ENCODE assay signal across 24 cellular contexts in genomic region chr11:61127991-61128390, GRCh38. TPM values are rescaled to one million over a fixed set of nuclear protein-coding genes. Genes with fewer than 3 reads are reported as not detected.
DNase-seq lines count a peak whose midpoint lies in the region; ATAC-seq, FAIRE-seq and TF ChIP-seq lines count a peak whose summit lies in the region.
"Had no signal": no experiment of that assay in that cellular context is flagged by ENCODE, and none has a peak within 500 bp of the region (broad histone marks: within the 10 kb centered on the region; RNA-seq: fewer than 3 reads in every experiment).

No MANE protein-coding gene starts in this region.

- no peak overlapping the region for H3K4me3 Mint-ChIP-seq in activated CD8-positive, alpha-beta memory T cell treated with anti-CD3 and anti-CD28 coated beads, Interleukin-2, amount 10 ng/mL, durations not matched to agents 7 days and 5 days
- no peak overlapping the region for H3K4me3 Mint-ChIP-seq in CD4-positive, alpha-beta memory T cell
- H3K4me3 Mint-ChIP-seq in T-cell = no peak overlapping the region
- H3K4me3 Mint-ChIP-seq: H9 had no signal

- CTCF ChIA-PET in activated CD8-positive, alpha-beta memory T cell treated with anti-CD3 and anti-CD28 coated beads, Interleukin-2, amount 10 ng/mL, durations not matched to agents 7 days and 5 days (lab: Charles Lee) = interaction anchor here (1.0 to 4.9 kb wide), 14 partner anchors 14 to 214 kb away, joined by 3 to 45 read pairs (median 4); partner anchors contain the start of gene TMEM109
- CTCF ChIA-PET in CD4-positive, alpha-beta memory T cell (lab: Charles Lee; ENCODE audit: partially characterized antibody) = interaction anchor here (0.6 to 3.1 kb wide), 18 partner anchors 7 to 220 kb away, joined by 3 to 34 read pairs (median 4); partner anchors contain the start of gene TMEM109
- CTCF ChIA-PET in T-cell (lab: Charles Lee) = interaction anchor here (0.9 to 1.2 kb wide), 2 partner anchors 30 to 285 kb away, joined by 3 to 5 read pairs; no protein-coding TSS in a partner anchor
- CTCF ChIA-PET in K562 (lab: Yijun Ruan, JAX; ENCODE audit: low intra/inter-chr PET ratio) = interaction anchor here (0.6 kb wide), 1 partner anchor 66 kb away, joined by 3 read pairs; no protein-coding TSS in a partner anchor

- no peaks in the 10 kb centered on the region for H3K9me3 ChIP-seq in CD4-positive, alpha-beta memory T cell (ENCODE audit: control insufficient read depth in 1 of 2, low read length in 2 of 2)
- H3K9me3 ChIP-seq in K562 (replicated peaks; ENCODE audit: control insufficient read depth, insufficient read depth, low read depth, low read length) (no peaks in the 10 kb centered on the region), right atrium auricular region (no peaks in the 10 kb centered on the region)
- H3K9me3 ChIP-seq: BLaER1 treated with 17β-estradiol and CSF1 and Interleukin-3, amounts not matched to agents 10 nM and 100 nM had no signal

- in situ Hi-C loops in K562 (cut with MboI) = no loop called here

- BruUV-seq in K562 (replicated peaks; lab: Mats Ljungman, UMichigan) = no TSS peak

- peaks cover 19% of the 10 kb centered on the region for H4K20me1 ChIP-seq in K562 (replicated peaks; ENCODE audit: control insufficient read depth, insufficient read depth, low read length)

- H3K27me3 Mint-ChIP-seq in activated CD8-positive, alpha-beta memory T cell treated with anti-CD3 and anti-CD28 coated beads, Interleukin-2, amount 10 ng/mL, durations not matched to agents 7 days and 5 days = no peaks in the 10 kb centered on the region
- no peaks in the 10 kb centered on the region for H3K27me3 Mint-ChIP-seq in CD4-positive, alpha-beta memory T cell
- no peaks in the 10 kb centered on the region for H3K27me3 Mint-ChIP-seq in T-cell

- peak; percentile 57 for DNase-seq in activated CD8-positive, alpha-beta memory T cell treated with anti-CD3 and anti-CD28 coated beads for 24 hours
- DNase-seq in activated CD8-positive, alpha-beta memory T cell treated with anti-CD3 and anti-CD28 coated beads, Interleukin-2, amount 10 ng/mL, durations not matched to agents 7 days and 5 days = no peak
- peak in 1 of 5 donors; percentile 13 for DNase-seq in CD4-positive, alpha-beta memory T cell
- DNase-seq in T-cell (no peak), K562 (ENCODE audit: extremely low read depth in 1 of 4, low spot score in 3 of 4) (no peak), T-helper 9 cell (no peak), DMS79 treated with DMSO at 0.1 percent for 48 hours (lab: John Stamatoyannopoulos, UW) (no peak), right atrium auricular region (ENCODE audit: low spot score) (no peak)
- DNase-seq: DMS 273 treated with DMSO at 0.1 percent for 48 hours, GDM1, H9, NCI-H1417, NCI-H187, NCI-H2107, NCI-H524, NCI-H82, OCI-M1, RPMI8226, SHP77 treated with DMSO at 0.1 percent for 48 hours had no signal

- no peaks in the 10 kb centered on the region for H3K79me2 ChIP-seq in K562 (ENCODE audit: control insufficient read depth, insufficient read depth, low read length)

- FAIRE-seq in K562 (lab: Jason Lieb, UNC) = no peak

- TF ChIP-seq POLR2A in K562 (conservative IDR thresholded peaks at IDR 0.05) = no peak

- H3K9me1 ChIP-seq in K562 (ENCODE audit: control insufficient read depth, insufficient read depth, low read length) = peaks cover 4% of the 10 kb centered on the region

- H2AFZ ChIP-seq in K562 (ENCODE audit: low read depth, low read length) = no peak overlapping the region

- no peaks in the 10 kb centered on the region for H3K9me3 Mint-ChIP-seq in activated CD8-positive, alpha-beta memory T cell treated with anti-CD3 and anti-CD28 coated beads, Interleukin-2, amount 10 ng/mL, durations not matched to agents 7 days and 5 days (ENCODE audit: low read depth)
- no peaks in the 10 kb centered on the region for H3K9me3 Mint-ChIP-seq in CD4-positive, alpha-beta memory T cell
- H3K9me3 Mint-ChIP-seq in T-cell = no peaks in the 10 kb centered on the region
- H3K9me3 Mint-ChIP-seq: H9 had no signal

- intact Hi-C loops in CD4-positive, alpha-beta memory T cell (cut with micrococcal nuclease) = loop anchor here (2.0 kb wide), 5 partner anchors 13 to 213 kb away; partner anchors contain the start of genes CD5 and TMEM109
- intact Hi-C loops in K562 (cut with micrococcal nuclease) = loop anchor here (5.0 kb wide), 2 partner anchors 296 to 351 kb away; no protein-coding TSS in a partner anchor

- no peak for TF ChIP-seq EP300 in K562 (IDR thresholded peaks at IDR 0.05; ENCODE audit: low read length)

- POLR2A ChIA-PET in CD4-positive, alpha-beta memory T cell (lab: Charles Lee; ENCODE audit: partially characterized antibody) = interaction anchor here (0.8 to 6.5 kb wide), 23 partner anchors 7 to 215 kb away, joined by 3 to 117 read pairs (median 11); partner anchors contain the start of genes CD5 and TMEM109
- POLR2A ChIA-PET in T-cell (lab: Charles Lee) (interaction anchor here in 1 of 2 donors (0.6 to 0.9 kb wide), 2 partner anchors 42 to 86 kb away, joined by 4 to 11 read pairs; no protein-coding TSS in a partner anchor), K562 (lab: Yijun Ruan, JAX) (interaction anchor here (0.6 kb wide), 2 partner anchors 9 to 15 kb away, joined by 3 to 5 read pairs; no protein-coding TSS in a partner anchor)

- H3K36me3 Mint-ChIP-seq in activated CD8-positive, alpha-beta memory T cell treated with anti-CD3 and anti-CD28 coated beads, Interleukin-2, amount 10 ng/mL, durations not matched to agents 7 days and 5 days = peaks cover 31% of the 10 kb centered on the region
- peaks cover 39 to 55% of the 10 kb centered on the region in 2 donors for H3K36me3 Mint-ChIP-seq in CD4-positive, alpha-beta memory T cell
- H3K36me3 Mint-ChIP-seq in T-cell = peaks cover 21% of the 10 kb centered on the region

- peaks cover 18% of the 10 kb centered on the region for H3K4me1 ChIP-seq in CD4-positive, alpha-beta memory T cell (ENCODE audit: insufficient read depth, low read length)
- H3K4me1 ChIP-seq in K562 (replicated peaks in 1 of 2; ENCODE audit: control insufficient read depth in 2 of 2, insufficient read depth in 2 of 2, low read length in 2 of 2) (peaks cover 0 to 21% of the 10 kb centered on the region in 2 experiments; a peak in 2 of 5 replicates), right atrium auricular region (peaks cover 0 to 19% of the 10 kb centered on the region in 2 donors)

- no peak overlapping the region for H3K27ac Mint-ChIP-seq in activated CD8-positive, alpha-beta memory T cell treated with anti-CD3 and anti-CD28 coated beads, Interleukin-2, amount 10 ng/mL, durations not matched to agents 7 days and 5 days
- H3K27ac Mint-ChIP-seq in CD4-positive, alpha-beta memory T cell = peak overlapping the region; percentile 13 to 94 (median 73)
- H3K27ac Mint-ChIP-seq in T-cell = peak overlapping the region; percentile 16 to 86
- H3K27ac Mint-ChIP-seq: H9 had no signal

- H3K4me1 Mint-ChIP-seq in activated CD8-positive, alpha-beta memory T cell treated with anti-CD3 and anti-CD28 coated beads, Interleukin-2, amount 10 ng/mL, durations not matched to agents 7 days and 5 days = peaks cover 24% of the 10 kb centered on the region
- peaks cover 15 to 43% (median 20%) of the 10 kb centered on the region in 4 donors for H3K4me1 Mint-ChIP-seq in CD4-positive, alpha-beta memory T cell
- H3K4me1 Mint-ChIP-seq in T-cell = peaks cover 24 to 39% (median 32%) of the 10 kb centered on the region in 3 donors

- no peak overlapping the region for H3K4me2 ChIP-seq in K562 (ENCODE audit: insufficient read depth, low read length)

- TF ChIP-seq RAD21 in K562 (CRISPR knock-in tag; conservative IDR thresholded peaks at IDR 0.05 in 1 of 2, IDR thresholded peaks at IDR 0.05 in 1 of 2) = no peak

- H3K27ac ChIP-seq in CD4-positive, alpha-beta memory T cell (ENCODE audit: low read depth, low read length) = no peak overlapping the region
- H3K27ac ChIP-seq in K562 (ENCODE audit: extremely low read depth, low read depth, low read length) = no peak overlapping the region
- H3K27ac ChIP-seq in right atrium auricular region = no peak overlapping the region
- H3K27ac ChIP-seq: BLaER1 treated with 17β-estradiol and CSF1 and Interleukin-3, amounts not matched to agents 10 nM and 100 nM had no signal

- no peak overlapping the region for H3K4me3 ChIP-seq in CD4-positive, alpha-beta memory T cell (ENCODE audit: low read length in 2 of 2)
- H3K4me3 ChIP-seq in K562 = no peak overlapping the region
- no peak overlapping the region for H3K4me3 ChIP-seq in right atrium auricular region
- H3K4me3 ChIP-seq: BLaER1 treated with 17β-estradiol and CSF1 and Interleukin-3, amounts not matched to agents 10 nM and 100 nM had no signal

- H3K36me3 ChIP-seq in CD4-positive, alpha-beta memory T cell (ENCODE audit: insufficient read depth, low read length) = peaks cover 44% of the 10 kb centered on the region
- H3K36me3 ChIP-seq in K562 (ENCODE audit: control insufficient read depth, insufficient read depth, low read length) (peaks cover 5% of the 10 kb centered on the region; the same call in 2 of the 3 replicates), right atrium auricular region (peaks cover 13% of the 10 kb centered on the region)

- TF ChIP-seq CTCF in K562 (IDR thresholded peaks at IDR 0.05 in 2 of 3, conservative IDR thresholded peaks at IDR 0.05 in 1 of 3; ENCODE audit: insufficient read depth in 2 of 3, low read depth in 1 of 3, low read length in 3 of 3) (no peak), right atrium auricular region (IDR thresholded peaks at IDR 0.05) (no peak)

- no peak overlapping the region for H3K9ac ChIP-seq in K562 (ENCODE audit: insufficient read depth in 1 of 2, low read depth in 2 of 2, low read length in 2 of 2)
- H3K9ac ChIP-seq: BLaER1 treated with 17β-estradiol and CSF1 and Interleukin-3, amounts not matched to agents 10 nM and 100 nM had no signal

- WGBS in K562 (ENCODE audit: insufficient coverage, low coverage, missing lambda C conversion rate) = 66% methylated on average over 9 of the region's 9 CpGs

- ATAC-seq in activated CD8-positive, alpha-beta memory T cell treated with anti-CD3 and anti-CD28 coated beads, Interleukin-2, amount 10 ng/mL, durations not matched to agents 7 days and 5 days = no peak
- ATAC-seq in T-cell (replicated peaks in 1 of 4) (no peak), K562 (no peak)

- H3K27me3 ChIP-seq in CD4-positive, alpha-beta memory T cell (ENCODE audit: insufficient read depth, low read length) = no peaks in the 10 kb centered on the region
- peaks cover 27 to 34% of the 10 kb centered on the region in 2 experiments for H3K27me3 ChIP-seq in K562 (ENCODE audit: control insufficient read depth in 2 of 2, insufficient read depth in 2 of 2, low read length in 2 of 2)
- H3K27me3 ChIP-seq in right atrium auricular region = no peaks in the 10 kb centered on the region
- H3K27me3 ChIP-seq: BLaER1 treated with 17β-estradiol and CSF1 and Interleukin-3, amounts not matched to agents 10 nM and 100 nM had no signal

RNA-seq across cellular contexts. Expression of gene CD5, which starts 25.7 kb away (rescaled TPM):
- 100 to 1,000 TPM; 134 to 152 TPM for total RNA-seq in activated CD8-positive, alpha-beta memory T cell treated with anti-CD3 and anti-CD28 coated beads, Interleukin-2, amount 10 ng/mL, durations not matched to agents 7 days and 5 days
- 100 to 1,000 TPM; 283 to 289 TPM for total RNA-seq in CD4-positive, alpha-beta memory T cell
- polyA plus RNA-seq in CD4-positive, alpha-beta memory T cell = 100 to 1,000 TPM; 170 to 323 TPM
- total RNA-seq in T-cell (100 to 1,000 TPM; 227 to 387 (median 255) TPM), K562 (2014; rRNA removed) (not detected in 2 replicates), K562 (2014; rRNA removed; fragmentation: Illumina TruSeq; extraction: Trizol) (not detected in 2 replicates), K562 (2015; rRNA removed; fragmentation: Illumina TruSeq; extraction: Trizol) (not detected in 2 replicates), K562 (2021) (0.35 and 0.40 TPM in 2 replicates), right atrium auricular region (1 to 10 TPM in 1 of 2 donors, under 1 TPM in 1; 0.75 to 1.6 TPM)
- not detected in 2 replicates for total RNA-seq in K562 (2011; cell fraction: chromatin; rRNA removed; ENCODE audit: low replicate concordance)
- total RNA-seq in K562 (2011; cell fraction: nucleolus; rRNA removed) = not detected in 2 replicates
- total RNA-seq in K562 (2011; cell fraction: nucleoplasm; rRNA removed) = not detected in 2 replicates
- polyA plus RNA-seq in K562 (2011; rRNA removed) (not detected in 2 replicates), K562 (2014; fragmentation: Illumina TruSeq; extraction: Trizol) (not detected in 2 replicates), K562 (2014; fragmentation: Nextera tagmentation; extraction: Ambion mirVana) (not detected), K562 (2014; rRNA removed) (not detected in 2 replicates)
- not detected in 2 replicates for polyA plus RNA-seq in K562 (2011; cell fraction: cytosol; rRNA removed)
- not detected in 2 replicates for polyA plus RNA-seq in K562 (2011; cell fraction: nucleus; rRNA removed)
- 0.05 and 0.08 TPM in 2 replicates for polyA plus RNA-seq in K562 (2012)
- polyA minus RNA-seq in K562 (2011; rRNA and poly(A)+ RNA removed) = not detected in 2 replicates
- polyA minus RNA-seq in K562 (2011; cell fraction: cytosol; rRNA and poly(A)+ RNA removed) = not detected in 2 replicates
- not detected in 2 replicates for polyA minus RNA-seq in K562 (2011; cell fraction: nucleus; rRNA and poly(A)+ RNA removed)
- total RNA-seq: A673, Daoy, H9, HT-29, M059J had no signal

RNA-seq across cellular contexts. Expression of gene VPS37C, which starts 33.2 kb away (rescaled TPM):
- 1 to 10 TPM; 5.4 to 5.6 TPM for total RNA-seq in activated CD8-positive, alpha-beta memory T cell treated with anti-CD3 and anti-CD28 coated beads, Interleukin-2, amount 10 ng/mL, durations not matched to agents 7 days and 5 days
- total RNA-seq in CD4-positive, alpha-beta memory T cell = 1 to 10 TPM; 7.3 to 7.9 TPM
- under 1 TPM; 0.25 to 0.93 TPM for polyA plus RNA-seq in CD4-positive, alpha-beta memory T cell
- total RNA-seq in T-cell (1 to 10 TPM; 3.3 to 7.9 (median 7.3) TPM), K562 (2014; rRNA removed) (12.4 and 17.3 TPM in 2 replicates), K562 (2014; rRNA removed; fragmentation: Illumina TruSeq; extraction: Trizol) (6.7 and 7.1 TPM in 2 replicates), K562 (2015; rRNA removed; fragmentation: Illumina TruSeq; extraction: Trizol) (10.7 and 10.8 TPM in 2 replicates), K562 (2021) (23.9 and 29.8 TPM in 2 replicates), right atrium auricular region (10 to 100 TPM; 12.9 to 28.8 TPM)
- 39.7 and 60.4 TPM in 2 replicates for total RNA-seq in K562 (2011; cell fraction: chromatin; rRNA removed; ENCODE audit: low replicate concordance)
- 29.2 and 34.2 TPM in 2 replicates for total RNA-seq in K562 (2011; cell fraction: nucleolus; rRNA removed)
- total RNA-seq in K562 (2011; cell fraction: nucleoplasm; rRNA removed) = 49.8 and 67.2 TPM in 2 replicates
- polyA plus RNA-seq in K562 (2011; rRNA removed) (11.5 and 15.1 TPM in 2 replicates), K562 (2014; fragmentation: Illumina TruSeq; extraction: Trizol) (12.8 and 17.1 TPM in 2 replicates), K562 (2014; fragmentation: Nextera tagmentation; extraction: Ambion mirVana) (under 1 TPM; 0.62 to 0.96 TPM), K562 (2014; rRNA removed) (16.4 and 18.2 TPM in 2 replicates)
- 11.9 and 17.4 TPM in 2 replicates for polyA plus RNA-seq in K562 (2011; cell fraction: cytosol; rRNA removed)
- polyA plus RNA-seq in K562 (2011; cell fraction: nucleus; rRNA removed) = 21.3 and 30.6 TPM in 2 replicates
- polyA plus RNA-seq in K562 (2012) = 15.8 and 22.0 TPM in 2 replicates
- 7.0 and 7.7 TPM in 2 replicates for polyA minus RNA-seq in K562 (2011; rRNA and poly(A)+ RNA removed)
- 8.0 and 9.2 TPM in 2 replicates for polyA minus RNA-seq in K562 (2011; cell fraction: cytosol; rRNA and poly(A)+ RNA removed)
- 9.4 and 13.2 TPM in 2 replicates for polyA minus RNA-seq in K562 (2011; cell fraction: nucleus; rRNA and poly(A)+ RNA removed)

Comparison
In these comparisons a context has a peak if more than half of its experiments do, and no peak if none do; other contexts are left out.
1. RNA of gene CD5, which starts 25.7 kb away (total RNA-seq): 283 to 289 TPM in CD4-positive, alpha-beta memory T cell, 227 to 387 TPM in T-cell and 134 to 152 TPM in activated CD8-positive, alpha-beta memory T cell treated with anti-CD3 and anti-CD28 coated beads, Interleukin-2, amount 10 ng/mL, durations not matched to agents 7 days and 5 days; 0.75 to 1.6 TPM in right atrium auricular region and 0.35 to 0.40 TPM in K562; every median in the first group is over 10 times any median in the second.